ENCODE assay signal across 8 cellular contexts in genomic region chr4:139084425-139085093, GRCh38.
DNase-seq lines count a peak whose midpoint lies in the region; ATAC-seq and TF ChIP-seq lines count a peak whose summit lies in the region.

No MANE protein-coding gene starts in this region.

- no peak overlapping the region for H2BK15ac ChIP-seq in H9 (ENCODE audit: low read depth, low read length)

- H3K4ac ChIP-seq in H9 (ENCODE audit: low read depth, low read length) = no peak overlapping the region

- peak overlapping the region; percentile 92 to 98 (median 96); a peak in 6 of 7 replicates for H3K27ac Mint-ChIP-seq in H9
- H3K27ac Mint-ChIP-seq in activated CD8-positive, alpha-beta T cell treated with anti-CD3 and anti-CD28 coated beads for 36 hours = peak overlapping the region; percentile 84
- H3K27ac Mint-ChIP-seq in stimulated activated memory B cell treated with anti-CD40 and anti-IgM and Interleukin-4, amounts not matched to agents 10 μg/mL and 1 μg/mL and 100 μg/mL, for 72 hours = peak overlapping the region; percentile 99

- CTCF ChIA-PET in activated CD8-positive, alpha-beta T cell treated with anti-CD3 and anti-CD28 coated beads for 36 hours (lab: Charles Lee) = interaction anchor here (0.9 to 6.4 kb wide), 4 partner anchors 12 to 54 kb away, joined by 3 to 51 read pairs (median 11); no protein-coding TSS in a partner anchor

- H2AFZ ChIP-seq in H9 (ENCODE audit: low read length) = no peak overlapping the region

- intact Hi-C loops in activated CD8-positive, alpha-beta T cell treated with anti-CD3 and anti-CD28 coated beads for 36 hours (cut with micrococcal nuclease) = loop anchor here (5.0 to 10.0 kb wide), 3 partner anchors 52 to 370 kb away; partner anchors contain the start of genes ELF2 and RAB33B

- H3K23ac ChIP-seq in H9 (ENCODE audit: insufficient read length, low read depth, low read length) = no peak overlapping the region

- H4K20me1 ChIP-seq in BLaER1 treated with 17β-estradiol and CSF1 and Interleukin-3, amounts not matched to agents 10 nM and 100 nM = peaks cover 23 to 57% (median 30%) of the 10 kb centered on the region in 11 experiments; a peak in 20 of 22 replicates
- no peaks in the 10 kb centered on the region for H4K20me1 ChIP-seq in H9 (ENCODE audit: control insufficient read depth, insufficient read depth, insufficient read length)

- H3T11ph ChIP-seq in H9 (ENCODE audit: low read length) = no peak overlapping the region

- peaks cover 10% of the 10 kb centered on the region; the same call in 1 of the 2 replicates for H3K79me2 ChIP-seq in H9 (ENCODE audit: insufficient read depth, low read length)

- peaks cover 11% of the 10 kb centered on the region for H3K23me2 ChIP-seq in H9 (ENCODE audit: insufficient read length, low read depth, low read length, poor library complexity, severe bottlenecking)

- ATAC-seq in activated CD8-positive, alpha-beta T cell treated with anti-CD3 and anti-CD28 coated beads for 36 hours = no peak
- ATAC-seq in stimulated activated memory B cell treated with anti-CD40 and anti-IgM and Interleukin-4, amounts not matched to agents 10 μg/mL and 1 μg/mL and 100 μg/mL, for 72 hours = no peak
- no peak for ATAC-seq in GM19463 (IDR thresholded peaks at IDR 0.05; ENCODE audit: unreplicated experiment)

- peak overlapping the region; percentile 97 to 99 for H3K4me3 Mint-ChIP-seq in H9
- peak overlapping the region; percentile 100 for H3K4me3 Mint-ChIP-seq in activated CD8-positive, alpha-beta T cell treated with anti-CD3 and anti-CD28 coated beads for 36 hours
- peak overlapping the region; percentile 99 for H3K4me3 Mint-ChIP-seq in stimulated activated memory B cell treated with anti-CD40 and anti-IgM and Interleukin-4, amounts not matched to agents 10 μg/mL and 1 μg/mL and 100 μg/mL, for 72 hours

- no peak overlapping the region for H2AK5ac ChIP-seq in H9 (ENCODE audit: insufficient read length, low read length)

- H4K91ac ChIP-seq in H9 (ENCODE audit: insufficient read length, low read depth, low read length) = no peak overlapping the region

- no peak overlapping the region for H2BK12ac ChIP-seq in H9 (ENCODE audit: insufficient read length, low read depth, low read length)

- no peaks in the 10 kb centered on the region; the same call in 1 of the 2 replicates for H3K27me3 Mint-ChIP-seq in H9 (ENCODE audit: low read depth)
- H3K27me3 Mint-ChIP-seq in activated CD8-positive, alpha-beta T cell treated with anti-CD3 and anti-CD28 coated beads for 36 hours = no peaks in the 10 kb centered on the region
- H3K27me3 Mint-ChIP-seq in stimulated activated memory B cell treated with anti-CD40 and anti-IgM and Interleukin-4, amounts not matched to agents 10 μg/mL and 1 μg/mL and 100 μg/mL, for 72 hours = no peaks in the 10 kb centered on the region

- H3K14ac ChIP-seq in H9 (ENCODE audit: insufficient read depth, low read length) = no peak overlapping the region

- peak overlapping the region; percentile 87 to 98 (median 96); a peak in 21 of 22 replicates for H3K27ac ChIP-seq in BLaER1 treated with 17β-estradiol and CSF1 and Interleukin-3, amounts not matched to agents 10 nM and 100 nM
- H3K27ac ChIP-seq in H9 (ENCODE audit: insufficient read length, low read depth, low read length) = peak overlapping the region; percentile 32

- H3K9me3 Mint-ChIP-seq in H9 = no peaks in the 10 kb centered on the region
- H3K9me3 Mint-ChIP-seq in activated CD8-positive, alpha-beta T cell treated with anti-CD3 and anti-CD28 coated beads for 36 hours = no peaks in the 10 kb centered on the region
- H3K9me3 Mint-ChIP-seq in stimulated activated memory B cell treated with anti-CD40 and anti-IgM and Interleukin-4, amounts not matched to agents 10 μg/mL and 1 μg/mL and 100 μg/mL, for 72 hours = no peaks in the 10 kb centered on the region

- no peak overlapping the region for H2BK120ac ChIP-seq in H9 (ENCODE audit: low read depth, low read length, poor library complexity, severe bottlenecking)

- no peaks in the 10 kb centered on the region for H3K79me1 ChIP-seq in H9 (ENCODE audit: insufficient read depth, low read depth, low read length, poor library complexity, severe bottlenecking)

- H3K4me2 ChIP-seq in BLaER1 treated with 17β-estradiol and CSF1 and Interleukin-3, amounts not matched to agents 10 nM and 100 nM = peak overlapping the region; percentile 71 to 94 (median 84)
- H3K4me2 ChIP-seq in H9 (ENCODE audit: insufficient read depth, insufficient read length, low read length) = peak overlapping the region; percentile 97

- H3K27me3 ChIP-seq in BLaER1 treated with 17β-estradiol and CSF1 and Interleukin-3, amounts not matched to agents 10 nM and 100 nM = no peaks in the 10 kb centered on the region
- H3K27me3 ChIP-seq in H9 (ENCODE audit: insufficient read depth, low read length) = no peaks in the 10 kb centered on the region

- WGBS in H9 (ENCODE audit: extremely low coverage, insufficient read length, low lambda C conversion rate) = no CpG with 5 or more reads among the region's 32 CpGs

- no peaks in the 10 kb centered on the region for H3K9me3 ChIP-seq in BLaER1 treated with 17β-estradiol and CSF1 and Interleukin-3, amounts not matched to agents 10 nM and 100 nM (replicated peaks in 1 of 11)
- H3K9me3 ChIP-seq in H9 (ENCODE audit: control insufficient read depth, low read depth, low read length) (no peaks in the 10 kb centered on the region), iPS-18c (ENCODE audit: control insufficient read depth, insufficient read depth, low read length) (no peaks in the 10 kb centered on the region)

- 0 out of 7 replicates have a peak, but pooled peaks cover 0 to 3% (median 0%) of the 10 kb centered on the region in 3 experiments for H3K36me3 Mint-ChIP-seq in H9 (ENCODE audit: insufficient read depth in 1 of 3, low read depth in 3 of 3)
- peaks cover 14% of the 10 kb centered on the region for H3K36me3 Mint-ChIP-seq in activated CD8-positive, alpha-beta T cell treated with anti-CD3 and anti-CD28 coated beads for 36 hours (ENCODE audit: low read depth)
- no peaks in the 10 kb centered on the region for H3K36me3 Mint-ChIP-seq in stimulated activated memory B cell treated with anti-CD40 and anti-IgM and Interleukin-4, amounts not matched to agents 10 μg/mL and 1 μg/mL and 100 μg/mL, for 72 hours

- peaks cover 27 to 48% (median 35%) of the 10 kb centered on the region in 10 experiments for H3K4me1 ChIP-seq in BLaER1 treated with 17β-estradiol and CSF1 and Interleukin-3, amounts not matched to agents 10 nM and 100 nM
- no peaks in the 10 kb centered on the region for H3K4me1 ChIP-seq in H9 (ENCODE audit: insufficient read depth, low read length)

- H2BK20ac ChIP-seq in H9 (ENCODE audit: low read depth, low read length, poor library complexity, severe bottlenecking) = no peak overlapping the region

- H3K4me1 Mint-ChIP-seq in H9 = peaks cover 19 to 20% of the 10 kb centered on the region in 2 experiments
- peaks cover 23% of the 10 kb centered on the region for H3K4me1 Mint-ChIP-seq in activated CD8-positive, alpha-beta T cell treated with anti-CD3 and anti-CD28 coated beads for 36 hours (ENCODE audit: low read depth)
- peaks cover 32% of the 10 kb centered on the region for H3K4me1 Mint-ChIP-seq in stimulated activated memory B cell treated with anti-CD40 and anti-IgM and Interleukin-4, amounts not matched to agents 10 μg/mL and 1 μg/mL and 100 μg/mL, for 72 hours

- DNase-seq in H9 (no peak), NCI-H1105 (lab: John Stamatoyannopoulos, UW) (no peak)
- no peak for DNase-seq in activated CD8-positive, alpha-beta T cell treated with anti-CD3 and anti-CD28 coated beads for 36 hours
- no peak for DNase-seq in effector CD4-positive, alpha-beta T cell

- POLR2A ChIA-PET in activated CD8-positive, alpha-beta T cell treated with anti-CD3 and anti-CD28 coated beads for 36 hours (lab: Charles Lee) = interaction anchor here (0.7 to 1.7 kb wide), 6 partner anchors 8 to 268 kb away, joined by 3 to 4 read pairs (median 3); partner anchors contain the start of gene NAA15

- no peak overlapping the region for H4K5ac ChIP-seq in H9 (ENCODE audit: insufficient read length, low read depth, low read length)

- no peak for TF ChIP-seq CTCF in H9 (conservative IDR thresholded peaks at IDR 0.05)
- TF ChIP-seq CTCF in activated CD8-positive, alpha-beta T cell treated with anti-CD3 and anti-CD28 coated beads for 36 hours (IDR thresholded peaks at IDR 0.05) = no peak

- H3K18ac ChIP-seq in H9 (ENCODE audit: insufficient read length, low read depth, low read length) = no peak overlapping the region

- H2BK5ac ChIP-seq in H9 (ENCODE audit: insufficient read length, low read length) = no peak overlapping the region

- H3K56ac ChIP-seq in H9 (ENCODE audit: insufficient read length, low read depth, low read length) = no peak overlapping the region

- no peak overlapping the region for H4K8ac ChIP-seq in H9 (replicated peaks; ENCODE audit: insufficient read length, low read depth, low read length)

- H3K36me3 ChIP-seq in BLaER1 treated with 17β-estradiol and CSF1 and Interleukin-3, amounts not matched to agents 10 nM and 100 nM = peaks cover 0 to 15% (median 4%) of the 10 kb centered on the region in 11 experiments; a peak in 5 of 22 replicates

- H3K4me3 ChIP-seq in BLaER1 treated with 17β-estradiol and CSF1 and Interleukin-3, amounts not matched to agents 10 nM and 100 nM = peak overlapping the region; percentile 79 to 96 (median 90)
- H3K4me3 ChIP-seq in iPS-18c (ENCODE audit: insufficient read depth, low read depth, low read length) = peak overlapping the region; percentile 98

- peak overlapping the region; percentile 85 to 97 (median 92) for H3K9ac ChIP-seq in BLaER1 treated with 17β-estradiol and CSF1 and Interleukin-3, amounts not matched to agents 10 nM and 100 nM
- H3K9ac ChIP-seq in H9 (ENCODE audit: extremely low read depth, insufficient read length, low read length) = peak overlapping the region; percentile 39
